Comparison of ENCODE assay signal across 1 cellular context in genomic region chr12:78181544-78182162, GRCh38.
TF ChIP-seq lines count a peak whose summit lies in the region.

No MANE protein-coding gene starts in this region.

TF ChIP-seq in WTC11, 78 proteins besides CTCF, POLR2A, EP300 and RAD21 (continued from another document):
- TF ChIP-seq ZNF263 (CRISPR knock-in tag; IDR thresholded peaks at IDR 0.05; ENCODE audit: low read depth): no peak
- no peak for TF ChIP-seq HMGXB4 (CRISPR knock-in tag; IDR thresholded peaks at IDR 0.05)
- TF ChIP-seq E2F1 (CRISPR knock-in tag; IDR thresholded peaks at IDR 0.05): no peak
- TF ChIP-seq JAZF1 (CRISPR knock-in tag; IDR thresholded peaks at IDR 0.05): no peak
- no peak for TF ChIP-seq SP1 (CRISPR knock-in tag; conservative IDR thresholded peaks at IDR 0.05)
